ENCODE assay signal across 1 cellular context in the genomic region with DNA sequence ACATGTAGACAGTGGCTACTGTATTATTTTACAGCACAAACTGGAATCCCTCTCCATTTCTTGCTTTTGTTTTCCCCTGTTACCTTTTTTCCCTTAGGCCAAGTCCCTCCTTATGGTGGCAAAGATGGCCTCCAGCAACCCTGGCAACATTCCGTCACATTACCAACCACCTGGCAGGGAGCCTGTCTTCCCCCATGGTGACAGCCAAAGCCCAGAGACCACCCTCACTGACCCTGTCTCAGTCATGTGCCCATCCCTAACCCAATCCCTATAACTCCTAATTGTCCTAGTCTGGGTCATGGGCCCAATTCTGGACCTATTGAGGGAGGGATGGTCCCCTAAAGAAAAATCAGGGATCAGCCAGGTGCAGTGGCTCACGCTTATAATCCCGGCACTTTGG.
TF ChIP-seq lines count a peak whose summit lies in the region.

No MANE protein-coding gene starts in this region.

TF ChIP-seq in HepG2, 621 proteins besides CTCF, POLR2A, EP300 and RAD21:
- no peak for TF ChIP-seq HOXA7 (CRISPR knock-in tag; IDR thresholded peaks at IDR 0.05)
- TF ChIP-seq PITX1 (CRISPR knock-in tag; IDR thresholded peaks at IDR 0.05): 0 out of 2 replicates have a peak, but pooled peaks have one; percentile 43
- no peak for TF ChIP-seq ZNF260 (CRISPR knock-in tag; IDR thresholded peaks at IDR 0.05; ENCODE audit: borderline replicate concordance, low read depth)
- TF ChIP-seq, protein P1, sequence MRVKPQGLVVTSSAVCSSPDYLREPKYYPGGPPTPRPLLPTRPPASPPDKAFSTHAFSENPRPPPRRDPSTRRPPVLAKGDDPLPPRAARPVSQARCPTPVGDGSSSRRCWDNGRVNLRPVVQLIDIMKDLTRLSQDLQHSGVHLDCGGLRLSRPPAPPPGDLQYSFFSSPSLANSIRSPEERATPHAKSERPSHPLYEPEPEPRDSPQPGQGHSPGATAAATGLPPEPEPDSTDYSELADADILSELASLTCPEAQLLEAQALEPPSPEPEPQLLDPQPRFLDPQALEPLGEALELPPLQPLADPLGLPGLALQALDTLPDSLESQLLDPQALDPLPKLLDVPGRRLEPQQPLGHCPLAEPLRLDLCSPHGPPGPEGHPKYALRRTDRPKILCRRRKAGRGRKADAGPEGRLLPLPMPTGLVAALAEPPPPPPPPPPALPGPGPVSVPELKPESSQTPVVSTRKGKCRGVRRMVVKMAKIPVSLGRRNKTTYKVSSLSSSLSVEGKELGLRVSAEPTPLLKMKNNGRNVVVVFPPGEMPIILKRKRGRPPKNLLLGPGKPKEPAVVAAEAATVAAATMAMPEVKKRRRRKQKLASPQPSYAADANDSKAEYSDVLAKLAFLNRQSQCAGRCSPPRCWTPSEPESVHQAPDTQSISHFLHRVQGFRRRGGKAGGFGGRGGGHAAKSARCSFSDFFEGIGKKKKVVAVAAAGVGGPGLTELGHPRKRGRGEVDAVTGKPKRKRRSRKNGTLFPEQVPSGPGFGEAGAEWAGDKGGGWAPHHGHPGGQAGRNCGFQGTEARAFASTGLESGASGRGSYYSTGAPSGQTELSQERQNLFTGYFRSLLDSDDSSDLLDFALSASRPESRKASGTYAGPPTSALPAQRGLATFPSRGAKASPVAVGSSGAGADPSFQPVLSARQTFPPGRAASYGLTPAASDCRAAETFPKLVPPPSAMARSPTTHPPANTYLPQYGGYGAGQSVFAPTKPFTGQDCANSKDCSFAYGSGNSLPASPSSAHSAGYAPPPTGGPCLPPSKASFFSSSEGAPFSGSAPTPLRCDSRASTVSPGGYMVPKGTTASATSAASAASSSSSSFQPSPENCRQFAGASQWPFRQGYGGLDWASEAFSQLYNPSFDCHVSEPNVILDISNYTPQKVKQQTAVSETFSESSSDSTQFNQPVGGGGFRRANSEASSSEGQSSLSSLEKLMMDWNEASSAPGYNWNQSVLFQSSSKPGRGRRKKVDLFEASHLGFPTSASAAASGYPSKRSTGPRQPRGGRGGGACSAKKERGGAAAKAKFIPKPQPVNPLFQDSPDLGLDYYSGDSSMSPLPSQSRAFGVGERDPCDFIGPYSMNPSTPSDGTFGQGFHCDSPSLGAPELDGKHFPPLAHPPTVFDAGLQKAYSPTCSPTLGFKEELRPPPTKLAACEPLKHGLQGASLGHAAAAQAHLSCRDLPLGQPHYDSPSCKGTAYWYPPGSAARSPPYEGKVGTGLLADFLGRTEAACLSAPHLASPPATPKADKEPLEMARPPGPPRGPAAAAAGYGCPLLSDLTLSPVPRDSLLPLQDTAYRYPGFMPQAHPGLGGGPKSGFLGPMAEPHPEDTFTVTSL (CRISPR knock-in tag; IDR thresholded peaks at IDR 0.05; ENCODE audit: borderline replicate concordance): no peak
- TF ChIP-seq RFXAP (CRISPR knock-in tag; IDR thresholded peaks at IDR 0.05; ENCODE audit: borderline replicate concordance): no peak
- TF ChIP-seq CEBPG (CRISPR knock-in tag; IDR thresholded peaks at IDR 0.05): no peak
- TF ChIP-seq XBP1 (CRISPR knock-in tag; IDR thresholded peaks at IDR 0.05): no peak
- 0 out of 2 replicates have a peak, but pooled peaks have one; percentile 39 for TF ChIP-seq ZNF891 (CRISPR knock-in tag; IDR thresholded peaks at IDR 0.05)
- TF ChIP-seq ZNF781 (CRISPR knock-in tag; IDR thresholded peaks at IDR 0.05; ENCODE audit: borderline replicate concordance, not compliant biosample characterization): peak; percentile 52
